ENCODE assay signal across 20 cellular contexts in the genomic region with DNA sequence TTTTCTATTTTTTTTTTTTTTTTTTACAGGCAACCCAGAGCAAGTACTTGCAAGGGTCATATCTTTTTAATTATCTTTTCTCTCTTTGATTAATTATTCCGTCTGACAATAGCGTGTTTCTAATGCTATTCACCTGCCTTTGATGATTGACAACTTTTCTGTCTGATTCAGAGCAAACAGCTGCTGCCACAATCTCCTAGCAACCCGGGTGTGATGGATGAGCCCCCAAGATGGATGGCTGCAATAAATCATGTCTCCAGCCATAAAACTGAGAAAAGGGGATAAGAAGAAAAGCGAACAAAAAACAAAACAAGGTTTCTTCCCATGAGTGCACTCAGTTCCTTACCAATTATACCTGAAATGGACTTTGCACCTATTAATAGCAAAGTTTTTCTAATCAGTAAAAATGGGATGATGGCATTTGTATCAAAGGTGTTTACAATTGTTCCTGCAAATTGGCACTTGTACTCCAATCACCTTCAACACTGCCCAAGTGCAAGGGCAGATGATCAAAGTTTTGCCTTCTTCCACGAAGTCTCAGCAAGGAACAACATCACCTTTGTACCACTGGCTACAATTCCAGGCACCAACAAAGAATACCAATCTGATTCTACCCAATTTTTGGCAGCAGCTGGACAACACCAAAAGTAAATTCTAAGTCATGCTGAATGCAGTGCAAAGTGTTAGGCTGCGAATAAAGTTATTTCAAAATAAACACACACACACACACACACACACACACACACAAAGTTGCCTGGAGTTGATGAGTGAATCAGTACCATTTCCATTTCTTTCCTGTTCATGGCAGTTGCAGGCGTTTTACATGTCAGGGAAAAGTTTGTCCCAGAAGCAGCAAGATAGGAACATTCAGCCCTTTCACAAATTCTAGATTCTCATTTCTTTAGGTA. TPM values are rescaled to one million over a fixed set of nuclear protein-coding genes. Genes with fewer than 3 reads are reported as not detected.
DNase-seq lines count a peak whose midpoint lies in the region; TF ChIP-seq lines count a peak whose summit lies in the region.
"Had no signal": no experiment of that assay in that cellular context is flagged by ENCODE, and none has a peak within 500 bp of the region (broad histone marks: within the 10 kb centered on the region; RNA-seq: fewer than 3 reads in every experiment).

No MANE protein-coding gene starts in this region.

- 0 out of 2 replicates have a peak overlapping the region, but pooled peaks have one; percentile 29 for H2AFZ ChIP-seq in OCI-LY7 (ENCODE audit: low read length)

- no peak for TF ChIP-seq POLR2A in stomach (IDR thresholded peaks at IDR 0.05)
- TF ChIP-seq POLR2A in thyroid gland (IDR thresholded peaks at IDR 0.05): no peak
- no peak for TF ChIP-seq POLR2A in esophagus squamous epithelium (IDR thresholded peaks at IDR 0.05)

- H3K27me3 ChIP-seq in muscle layer of duodenum (ENCODE audit: low read depth, low read length) (no peaks in the 10 kb centered on the region), stomach (peaks cover 0 to 14% (median 0%) of the 10 kb centered on the region in 3 donors), thyroid gland (no peaks in the 10 kb centered on the region), esophagus squamous epithelium (no peaks in the 10 kb centered on the region)

- POLR2A ChIA-PET in OCI-LY7 (lab: Charles Lee): no interaction called here

- H3K9me3 ChIP-seq in OCI-LY7 (ENCODE audit: low read length) (no peaks in the 10 kb centered on the region), muscle layer of duodenum (ENCODE audit: control insufficient read depth in 1 of 2, low read length in 2 of 2) (no peaks in the 10 kb centered on the region), stomach (no peaks in the 10 kb centered on the region), thyroid gland (no peaks in the 10 kb centered on the region), esophagus squamous epithelium (no peaks in the 10 kb centered on the region)
- H3K9me3 ChIP-seq: BLaER1 treated with 17β-estradiol and CSF1 and Interleukin-3, amounts not matched to agents 10 nM and 100 nM; lower lobe of right lung had no signal

- peaks cover 41% of the 10 kb centered on the region for H3K4me1 ChIP-seq in OCI-LY7 (ENCODE audit: insufficient read depth, low read length, poor library complexity, severe bottlenecking)
- H3K4me1 ChIP-seq in muscle layer of duodenum (ENCODE audit: control insufficient read depth in 1 of 2, insufficient read depth in 2 of 2, low read length in 2 of 2): peaks cover 14 to 43% of the 10 kb centered on the region in 2 donors
- H3K4me1 ChIP-seq in stomach: peaks cover 11 to 91% (median 36%) of the 10 kb centered on the region in 4 donors
- peaks cover 42 to 46% of the 10 kb centered on the region in 2 donors for H3K4me1 ChIP-seq in thyroid gland
- peaks cover 6 to 42% (median 30%) of the 10 kb centered on the region in 3 donors for H3K4me1 ChIP-seq in esophagus squamous epithelium

- CTCF ChIA-PET in OCI-LY7 (lab: Charles Lee; ENCODE audit: unreplicated experiment): no interaction called here

- 48 to 73% (median 55%) methylated on average over 7 of the region's 7 CpGs for WGBS in stomach, 5 donors
- whole genome bisulfite sequencing in thyroid gland, 2 donors: 90 to 94% methylated on average over 7 of the region's 7 CpGs
- WGBS in esophagus squamous epithelium, 2 donors: 71 to 86% methylated on average over 7 of the region's 7 CpGs

- DNase-seq in OCI-LY7 (ENCODE audit: low spot score) (no peak), choroid plexus epithelial cell (ENCODE audit: low read depth) (peak; percentile 40), stomach (no peak), AML-193 (lab: John Stamatoyannopoulos, UW) (no peak), GM19238 (ENCODE audit: insufficient read length, low spot score) (no peak), thyroid gland (no peak), esophagus squamous epithelium (lab: John Stamatoyannopoulos, UW) (no peak)
- DNase-seq: activated naive CD8-positive, alpha-beta T cell treated with anti-CD3 and anti-CD28 coated beads, Interleukin-2, amount 10 ng/mL, durations not matched to agents 7 days and 5 days; central memory CD4-positive, alpha-beta T cell; COR-L47; lower lobe of right lung; NCI-H1092 treated with DMSO at 0.1 percent for 48 hours; NCI-H2081 treated with DMSO at 0.1 percent for 48 hours; NCI-H748 treated with DMSO at 0.1 percent for 48 hours; stimulated activated CD4-positive, alpha-beta T cell treated with anti-CD3 and anti-CD28 coated beads, Interleukin-2, amount 100 ng/mL, for 24 hours had no signal

- BruUV-seq in OCI-LY7 (replicated peaks; lab: Mats Ljungman, UMichigan): no TSS peak

- H3K27ac ChIP-seq in OCI-LY7 (ENCODE audit: low read depth, low read length, poor library complexity, severe bottlenecking) (no peak overlapping the region), muscle layer of duodenum (ENCODE audit: low read length) (peak overlapping the region; percentile 32), stomach (peak overlapping the region in 3 of 5 donors; percentile 56 to 73 (median 69)), thyroid gland (no peak overlapping the region), esophagus squamous epithelium (peak overlapping the region in 2 of 4 donors; percentile 53 to 74)
- H3K27ac ChIP-seq: BLaER1 treated with 17β-estradiol and CSF1 and Interleukin-3, amounts not matched to agents 10 nM and 100 nM; RWPE1; skin epidermis had no signal

- H3K4me3 ChIP-seq in OCI-LY7 (ENCODE audit: low read depth, low read length, poor library complexity, severe bottlenecking): no peak overlapping the region
- no peak overlapping the region for H3K4me3 ChIP-seq in choroid plexus epithelial cell (ENCODE audit: low read depth, low read length)
- H3K4me3 ChIP-seq in muscle layer of duodenum (ENCODE audit: low read depth in 1 of 2, low read length in 2 of 2): no peak overlapping the region
- no peak overlapping the region for H3K4me3 ChIP-seq in stomach
- no peak overlapping the region for H3K4me3 ChIP-seq in thyroid gland (replicated peaks in 1 of 3)
- no peak overlapping the region for H3K4me3 ChIP-seq in esophagus squamous epithelium
- H3K4me3 ChIP-seq: BLaER1 treated with 17β-estradiol and CSF1 and Interleukin-3, amounts not matched to agents 10 nM and 100 nM; lower lobe of right lung; skin epidermis had no signal

- intact Hi-C loops in OCI-LY7 (cut with micrococcal nuclease; ENCODE audit: unreplicated experiment): no loop called here
- intact Hi-C loops in stomach (cut with DNase I; ENCODE audit: low total_unique reads): no loop called here
- intact Hi-C loops in thyroid gland (cut with DNase I): no loop called here
- intact Hi-C loops in esophagus squamous epithelium (cut with DNase I): no loop called here

- H3K4me2 ChIP-seq in OCI-LY7 (ENCODE audit: low read length): no peak overlapping the region

- H3K36me3 ChIP-seq in OCI-LY7 (ENCODE audit: insufficient read depth, low read length) (no peaks in the 10 kb centered on the region), muscle layer of duodenum (ENCODE audit: control insufficient read depth in 1 of 2, insufficient read depth in 2 of 2, low read length in 2 of 2) (no peaks in the 10 kb centered on the region), stomach (no peaks in the 10 kb centered on the region), thyroid gland (no peaks in the 10 kb centered on the region), esophagus squamous epithelium (no peaks in the 10 kb centered on the region)
- H3K36me3 ChIP-seq: lower lobe of right lung had no signal

- no peak for TF ChIP-seq CTCF in OCI-LY7 (conservative IDR thresholded peaks at IDR 0.05; ENCODE audit: low read length)
- TF ChIP-seq CTCF in choroid plexus epithelial cell (conservative IDR thresholded peaks at IDR 0.05; ENCODE audit: low read depth, low read length): no peak
- no peak for TF ChIP-seq CTCF in stomach (IDR thresholded peaks at IDR 0.05)
- TF ChIP-seq CTCF in thyroid gland (IDR thresholded peaks at IDR 0.05): no peak
- TF ChIP-seq CTCF in esophagus squamous epithelium (IDR thresholded peaks at IDR 0.05): no peak

- H3K9me2 ChIP-seq in OCI-LY7 (ENCODE audit: insufficient read depth, low read length): no peaks in the 10 kb centered on the region

- no peaks in the 10 kb centered on the region for H4K20me1 ChIP-seq in OCI-LY7 (ENCODE audit: insufficient read depth, low read length)

- H3K79me2 ChIP-seq in OCI-LY7 (ENCODE audit: insufficient read depth, low read depth, low read length): no peaks in the 10 kb centered on the region

- no peak for TF ChIP-seq EP300 in stomach (IDR thresholded peaks at IDR 0.05)

RNA-seq across cellular contexts. Expression of gene TSHZ3, which starts 12.0 kb away (rescaled TPM):
- total RNA-seq in OCI-LY7 (2014; rRNA removed; shearing (Covaris generic)): not detected in 2 replicates
- not detected in 2 replicates for total RNA-seq in OCI-LY7 (2022)
- total RNA-seq in stomach: 10 to 100 TPM in 1 of 5 donors, 1 to 10 TPM in 3, under 1 TPM in 1; 0.87 to 14.3 (median 6.4) TPM
- 1 to 10 TPM; 3.3 to 5.8 (median 3.7) TPM for polyA plus RNA-seq in stomach
- total RNA-seq in thyroid gland: 10 to 100 TPM; 15.0 to 18.8 (median 18.1) TPM
- 1 to 10 TPM in 3 of 4 donors, under 1 TPM in 1; 0.19 to 5.3 (median 1.9) TPM for total RNA-seq in esophagus squamous epithelium
- polyA plus RNA-seq: IgD-negative memory B cell had no signal

Comparison
In these comparisons a context has a peak if more than half of its experiments do, and no peak if none do; other contexts are left out.
1. H3K27ac ChIP-seq: peak in muscle layer of duodenum (single experiment) and stomach (3 of 5); none in OCI-LY7 (single experiment) and thyroid gland (0 of 3).